In the genomic region with DNA sequence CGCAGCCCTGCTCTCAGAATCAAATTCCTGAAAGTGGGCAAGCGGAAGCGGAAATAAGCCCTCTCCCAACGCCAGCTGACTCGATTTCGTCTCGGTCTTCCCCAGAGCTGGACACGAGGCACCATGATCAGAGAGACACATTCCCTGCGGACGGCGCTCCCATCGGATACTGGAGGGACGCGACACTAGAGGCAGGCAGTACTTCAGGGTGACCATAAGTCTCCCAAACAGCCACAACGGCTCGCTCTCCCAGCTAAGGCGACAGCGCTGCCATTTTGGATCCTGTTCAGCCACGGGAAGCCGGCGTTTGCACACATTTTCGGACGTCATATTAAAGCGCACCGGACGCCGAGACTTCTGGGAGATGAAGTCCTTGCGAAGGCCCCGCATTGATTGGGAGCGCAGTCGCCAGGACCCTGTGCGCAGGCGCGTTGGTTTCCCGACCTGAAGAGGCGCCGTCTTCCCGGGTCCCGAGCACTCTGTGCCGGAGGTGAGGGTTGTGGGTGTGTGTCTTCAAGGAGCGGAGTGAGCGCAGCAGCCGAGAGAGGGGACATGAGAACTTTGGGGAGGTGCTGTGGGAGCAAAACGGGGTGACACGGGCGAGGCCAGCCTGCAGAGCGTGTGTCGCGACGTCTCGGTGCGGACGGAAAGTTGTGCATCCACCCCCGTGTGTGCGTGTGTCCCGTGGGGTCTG, we compare ENCODE assay signal across 8 cellular contexts. TPM values are rescaled to one million over a fixed set of nuclear protein-coding genes. Genes with fewer than 3 reads are reported as not detected.
DNase-seq lines count a peak whose midpoint lies in the region; ATAC-seq, FAIRE-seq and TF ChIP-seq lines count a peak whose summit lies in the region.

A gene (plus strand): TSS at position 439 of the 694 bp plus-strand sequence. CDS start 10,418 bp downstream, outside the sequence.

- peak within 1 kb of the TSS; percentile 84 to 99 (median 92) for H3K27ac ChIP-seq in skin epidermis

- DNase-seq in AG08396 (ENCODE audit: low spot score) (peak; percentile 99), NCI-H2227 (lab: John Stamatoyannopoulos, UW; ENCODE audit: unreplicated experiment) (peak; percentile 98), bronchial epithelial cell (ENCODE audit: low read depth) (peak; percentile 96), iPS-NIHi11 (ENCODE audit: low spot score) (peak; percentile 100)

- TF ChIP-seq CTCF in WI38 (IDR thresholded peaks at IDR 0.05; ENCODE audit: low read depth, low read length) (no peak), bronchial epithelial cell (IDR thresholded peaks at IDR 0.05; ENCODE audit: insufficient read depth, low read length, severe bottlenecking) (no peak)

- ATAC-seq in GM18909 (IDR thresholded peaks at IDR 0.05; ENCODE audit: poor library complexity, unreplicated experiment) (peak; percentile 94), HG03159 (IDR thresholded peaks at IDR 0.05; ENCODE audit: unreplicated experiment) (peak; percentile 91)

- H3K36me3 ChIP-seq in bronchial epithelial cell (ENCODE audit: control insufficient read depth, insufficient read depth, low read length): no peaks in the 10 kb centered on the region

- H3K27me3 ChIP-seq in bronchial epithelial cell (ENCODE audit: control insufficient read depth, insufficient read depth, low read length): no peaks in the 10 kb centered on the region

- peak within 1 kb of the TSS; percentile 82 for H3K4me3 ChIP-seq in WI38 (ENCODE audit: low read depth, low read length)
- peak within 1 kb of the TSS; percentile 83 for H3K4me3 ChIP-seq in bronchial epithelial cell (ENCODE audit: low read depth, low read length)
- peak within 1 kb of the TSS; percentile 60 to 89 (median 79) for H3K4me3 ChIP-seq in skin epidermis

- peak; percentile 36 for FAIRE-seq in bronchial epithelial cell (lab: Jason Lieb, UNC)

RNA-seq across cellular contexts. Expression of the gene that starts here (rescaled TPM):
- 7.4 and 8.8 TPM in 2 replicates for total RNA-seq in bronchial epithelial cell

Comparison
In these comparisons a context has a peak if more than half of its experiments do, and no peak if none do; other contexts are left out.
1. Peak in every context shown above with its lines: DNase-seq, ATAC-seq, H3K4me3 ChIP-seq and H3K27ac ChIP-seq.